ENCODE assay signal across 8 cellular contexts in genomic region chr20:45970646-45971424, GRCh38. TPM values are rescaled to one million over a fixed set of nuclear protein-coding genes. Genes with fewer than 3 reads are reported as not detected.
DNase-seq lines count a peak whose midpoint lies in the region; ATAC-seq and TF ChIP-seq lines count a peak whose summit lies in the region.

No MANE protein-coding gene starts in this region.

- H3K4me1 ChIP-seq in effector memory CD4-positive, alpha-beta T cell (ENCODE audit: control insufficient read depth, insufficient read depth, low read length, poor library complexity, severe bottlenecking), result peaks cover 18% of the 10 kb centered on the region
- H3K4me1 ChIP-seq in mononuclear cell (ENCODE audit: insufficient read depth, low read length), result peaks cover 45% of the 10 kb centered on the region
- peaks cover 0 to 11% of the 10 kb centered on the region in 2 donors for H3K4me1 ChIP-seq in uterus

- H3K27me3 ChIP-seq in effector memory CD4-positive, alpha-beta T cell (replicated peaks; ENCODE audit: control insufficient read depth, insufficient read depth, low read length, poor library complexity, severe bottlenecking), result no peaks in the 10 kb centered on the region
- H3K27me3 ChIP-seq in mononuclear cell (ENCODE audit: insufficient read depth, low read length) (no peaks in the 10 kb centered on the region), uterus (no peaks in the 10 kb centered on the region)

- H3K4me3 ChIP-seq in effector memory CD4-positive, alpha-beta T cell (ENCODE audit: insufficient read depth, low read depth, low read length, poor library complexity, severe bottlenecking), result peak overlapping the region; percentile 71
- H3K4me3 ChIP-seq in mononuclear cell (ENCODE audit: low read length), result peak overlapping the region; percentile 97
- peak overlapping the region; percentile 59 to 93 for H3K4me3 ChIP-seq in uterus

- intact Hi-C loops in uterus (cut with DNase I; ENCODE audit: low total_unique reads), result no loop called here

- peaks cover 33% of the 10 kb centered on the region for H3K36me3 ChIP-seq in effector memory CD4-positive, alpha-beta T cell (ENCODE audit: control insufficient read depth, insufficient read depth, low read length)
- H3K36me3 ChIP-seq in uterus, result no peaks in the 10 kb centered on the region

- TF ChIP-seq POLR2A in uterus (IDR thresholded peaks at IDR 0.05), result no peak

- TF ChIP-seq CTCF in uterus (IDR thresholded peaks at IDR 0.05), result no peak

- peak; percentile 5 for ATAC-seq in GM19455 (IDR thresholded peaks at IDR 0.05; ENCODE audit: unreplicated experiment)
- no peak for ATAC-seq in HG02678 (IDR thresholded peaks at IDR 0.05; ENCODE audit: unreplicated experiment)

- H3K9me3 ChIP-seq in effector memory CD4-positive, alpha-beta T cell (ENCODE audit: control insufficient read depth, low read length), result no peaks in the 10 kb centered on the region
- no peaks in the 10 kb centered on the region for H3K9me3 ChIP-seq in mononuclear cell (ENCODE audit: low read depth, low read length)
- no peaks in the 10 kb centered on the region for H3K9me3 ChIP-seq in uterus

- peak overlapping the region; percentile 99 for H3K27ac ChIP-seq in effector memory CD4-positive, alpha-beta T cell (ENCODE audit: insufficient read depth, low read length, poor library complexity, severe bottlenecking)
- H3K27ac ChIP-seq in uterus, result peak overlapping the region; percentile 97 to 99

- DNase-seq in Ammon's horn (ENCODE audit: low spot score), result peak; percentile 27
- peak; percentile 39 for DNase-seq in RPMI7951 (ENCODE audit: low read depth)
- DNase-seq in effector memory CD4-positive, alpha-beta T cell, result no peak
- DNase-seq in uterus, result peak in 1 of 2 donors; percentile 34
- no peak for DNase-seq in KG1 (lab: John Stamatoyannopoulos, UW)

RNA-seq across cellular contexts. Expression of gene ZNF335, which starts 1.2 kb away (rescaled TPM):
- 11.9 and 12.0 TPM in 2 replicates for total RNA-seq in RPMI7951 (2014; rRNA removed; shearing (Covaris generic))
- total RNA-seq in mononuclear cell (49.4 TPM), uterus (10 to 100 TPM; 14.9 to 40.0 (median 29.0) TPM)

RNA-seq across cellular contexts. Expression of gene PCIF1, which starts 36.4 kb away (rescaled TPM):
- 11.5 and 13.6 TPM in 2 replicates for total RNA-seq in RPMI7951 (2014; rRNA removed; shearing (Covaris generic))
- total RNA-seq in mononuclear cell (48.0 TPM), uterus (10 to 100 TPM; 11.0 to 71.0 (median 40.0) TPM)

RNA-seq across cellular contexts. Expression of gene MMP9, which starts 37.9 kb away (rescaled TPM):
- total RNA-seq in RPMI7951 (2014; rRNA removed; shearing (Covaris generic)), result 3.0 and 4.7 TPM in 2 replicates
- total RNA-seq in mononuclear cell (3.0 TPM), uterus (under 1 TPM in 2 of 4 donors, not detected in 2; 0.24 to 0.35 TPM)

RNA-seq across cellular contexts. Expression of gene SLC12A5, which starts 58.2 kb away (rescaled TPM):
- 0.96 TPM in 1 of 2 replicates, not detected in the other for total RNA-seq in RPMI7951 (2014; rRNA removed; shearing (Covaris generic))
- 0.10 TPM for total RNA-seq in mononuclear cell
- total RNA-seq in uterus, result under 1 TPM in 1 of 4 donors, not detected in 3; 0.35 TPM

RNA-seq across cellular contexts. Expression of gene PLTP, which starts 58.9 kb away (rescaled TPM):
- total RNA-seq in RPMI7951 (2014; rRNA removed; shearing (Covaris generic)), result 36.8 and 47.1 TPM in 2 replicates
- 1.4 TPM for total RNA-seq in mononuclear cell
- 100 to 1,000 TPM in 2 of 4 donors, 10 to 100 TPM in 2; 31.2 to 221 (median 113) TPM for total RNA-seq in uterus

Comparison
In these comparisons a context has a peak if more than half of its experiments do, and no peak if none do; other contexts are left out.
1. DNase-seq: peak in Ammon's horn (single experiment) and RPMI7951 (single experiment); none in effector memory CD4-positive, alpha-beta T cell (0 of 3) and KG1 (single experiment).
2. Peak in every context shown above with its lines, with median percentiles within 50 percentile points of each other: H3K4me3 ChIP-seq.